Comparison of ENCODE assay signal across 19 cellular contexts in genomic region chr1:37549341-37549740, GRCh38. TPM values are rescaled to one million over a fixed set of nuclear protein-coding genes. Genes with fewer than 3 reads are reported as not detected.
DNase-seq lines count a peak whose midpoint lies in the region; ATAC-seq and TF ChIP-seq lines count a peak whose summit lies in the region.
"Had no signal": no experiment of that assay in that cellular context is flagged by ENCODE, and none has a peak within 500 bp of the region (broad histone marks: within the 10 kb centered on the region; RNA-seq: fewer than 3 reads in every experiment).

No MANE protein-coding gene starts in this region.

- peaks cover 16% of the 10 kb centered on the region for H3K79me2 ChIP-seq in OCI-LY7 (ENCODE audit: insufficient read depth, low read depth, low read length)

- H3K27me3 ChIP-seq in skeletal muscle satellite cell (ENCODE audit: control insufficient read depth, insufficient read depth, low read length) = no peaks in the 10 kb centered on the region
- no peaks in the 10 kb centered on the region for H3K27me3 ChIP-seq in CD8-positive, alpha-beta T cell (ENCODE audit: insufficient read depth, low read length)
- H3K27me3 ChIP-seq: MG63, uterus had no signal

- H3K4me1 ChIP-seq in skeletal muscle satellite cell (ENCODE audit: control insufficient read depth, insufficient read depth, low read length) (peaks cover 23% of the 10 kb centered on the region), OCI-LY7 (ENCODE audit: insufficient read depth, low read length, poor library complexity, severe bottlenecking) (peaks cover 12% of the 10 kb centered on the region)
- peaks cover 21% of the 10 kb centered on the region for H3K4me1 ChIP-seq in CD8-positive, alpha-beta T cell (ENCODE audit: insufficient read depth, low read length)

- no peak for DNase-seq in activated naive CD4-positive, alpha-beta T cell treated with anti-CD3 and anti-CD28 coated beads, Interleukin-2, amount 10 ng/mL, durations not matched to agents 7 days and 5 days
- peak; percentile 73 for DNase-seq in NCI-H226
- no peak for DNase-seq in epithelial cell of prostate (ENCODE audit: low read depth, low spot score)
- DNase-seq in OCI-LY7 (ENCODE audit: low spot score) = no peak
- no peak for DNase-seq in NCI-H748 treated with DMSO at 0.1 percent for 48 hours (lab: John Stamatoyannopoulos, UW)
- no peak for DNase-seq in CD8-positive, alpha-beta T cell
- DNase-seq: cortex of kidney; DMS79 treated with DMSO at 0.1 percent for 48 hours; MG63; stimulated activated CD4-positive, alpha-beta T cell treated with anti-CD3 and anti-CD28 coated beads, Interleukin-2, amount 100 ng/mL, for 24 hours; uterus had no signal

- H4K20me1 ChIP-seq in OCI-LY7 (ENCODE audit: insufficient read depth, low read length) = peaks cover 9% of the 10 kb centered on the region

- POLR2A ChIA-PET in OCI-LY7 (lab: Charles Lee) = interaction anchor here (0.6 kb wide), 1 partner anchor 79 kb away, joined by 3 read pairs; no protein-coding TSS in a partner anchor
- POLR2A ChIA-PET in CD8-positive, alpha-beta T cell (lab: Charles Lee) = interaction anchor here (1.2 kb wide), 1 partner anchor 35 kb away, joined by 3 read pairs; the partner anchor contains the start of gene MEAF6

- no peak overlapping the region for H3K4me3 ChIP-seq in skeletal muscle satellite cell (ENCODE audit: low read length)
- H3K4me3 ChIP-seq in OCI-LY7 (ENCODE audit: low read depth, low read length, poor library complexity, severe bottlenecking) = no peak overlapping the region
- no peak overlapping the region for H3K4me3 ChIP-seq in CD8-positive, alpha-beta T cell (ENCODE audit: low read depth, low read length)
- H3K4me3 ChIP-seq: GM23338, MG63, uterus had no signal

- no TSS peak for BruUV-seq in OCI-LY7 (replicated peaks; lab: Mats Ljungman, UMichigan)

- CTCF ChIA-PET in activated naive CD4-positive, alpha-beta T cell treated with anti-CD3 and anti-CD28 coated beads, Interleukin-2, amount 10 ng/mL, durations not matched to agents 7 days and 5 days (lab: Charles Lee) = no interaction called here
- CTCF ChIA-PET in OCI-LY7 (lab: Charles Lee; ENCODE audit: unreplicated experiment) = no interaction called here
- CTCF ChIA-PET in CD8-positive, alpha-beta T cell (lab: Charles Lee) = interaction anchor here (0.6 to 1.4 kb wide), 3 partner anchors 35 to 62 kb away, joined by 3 read pairs; partner anchors contain the start of gene MEAF6

- intact Hi-C loops in OCI-LY7 (cut with micrococcal nuclease; ENCODE audit: unreplicated experiment) = no loop called here
- intact Hi-C loops in CD8-positive, alpha-beta T cell (cut with DNase I, micrococcal nuclease) = no loop called here

- no peaks in the 10 kb centered on the region for H3K9me2 ChIP-seq in OCI-LY7 (ENCODE audit: insufficient read depth, low read length)

- peaks cover 53% of the 10 kb centered on the region for H3K4me1 Mint-ChIP-seq in activated naive CD4-positive, alpha-beta T cell treated with anti-CD3 and anti-CD28 coated beads, Interleukin-2, amount 50 U/mL, for 24 hours
- H3K4me1 Mint-ChIP-seq in activated naive CD4-positive, alpha-beta T cell treated with anti-CD3 and anti-CD28 coated beads, Interleukin-2, amount 10 ng/mL, durations not matched to agents 7 days and 5 days = peaks cover 44% of the 10 kb centered on the region
- peaks cover 50% of the 10 kb centered on the region for H3K4me1 Mint-ChIP-seq in CD8-positive, alpha-beta T cell (ENCODE audit: low read depth)

- H3K4me3 Mint-ChIP-seq in activated naive CD4-positive, alpha-beta T cell treated with anti-CD3 and anti-CD28 coated beads, Interleukin-2, amount 50 U/mL, for 24 hours = no peak overlapping the region
- no peak overlapping the region for H3K4me3 Mint-ChIP-seq in activated naive CD4-positive, alpha-beta T cell treated with anti-CD3 and anti-CD28 coated beads, Interleukin-2, amount 10 ng/mL, durations not matched to agents 7 days and 5 days
- no peak overlapping the region for H3K4me3 Mint-ChIP-seq in CD8-positive, alpha-beta T cell
- H3K4me3 Mint-ChIP-seq: GM23338, WTC11 had no signal

- ATAC-seq in CD8-positive, alpha-beta T cell = no peak
- ATAC-seq: GM23338, sciatic nerve, WTC11 had no signal

- H3K36me3 ChIP-seq in skeletal muscle satellite cell (ENCODE audit: insufficient read depth, low read length) = peaks cover 36% of the 10 kb centered on the region
- peaks cover 61% of the 10 kb centered on the region for H3K36me3 ChIP-seq in OCI-LY7 (ENCODE audit: insufficient read depth, low read length)
- peaks cover 20% of the 10 kb centered on the region for H3K36me3 ChIP-seq in CD8-positive, alpha-beta T cell (ENCODE audit: insufficient read depth, low read length)
- H3K36me3 ChIP-seq: uterus had no signal

- H3K9ac ChIP-seq in skeletal muscle satellite cell (ENCODE audit: low read depth, low read length) = peak overlapping the region; percentile 4

- no peaks in the 10 kb centered on the region for H3K9me3 ChIP-seq in skeletal muscle satellite cell (replicated peaks; ENCODE audit: low read length)
- H3K9me3 ChIP-seq in OCI-LY7 (ENCODE audit: low read length) = peaks cover under 1% of the 10 kb centered on the region; the same call in 1 of the 2 replicates
- H3K9me3 ChIP-seq in CD8-positive, alpha-beta T cell (ENCODE audit: low read length) = no peaks in the 10 kb centered on the region
- H3K9me3 ChIP-seq: uterus had no signal

- no peaks in the 10 kb centered on the region for H3K9me3 Mint-ChIP-seq in activated naive CD4-positive, alpha-beta T cell treated with anti-CD3 and anti-CD28 coated beads, Interleukin-2, amount 50 U/mL, for 24 hours
- H3K9me3 Mint-ChIP-seq in activated naive CD4-positive, alpha-beta T cell treated with anti-CD3 and anti-CD28 coated beads, Interleukin-2, amount 10 ng/mL, durations not matched to agents 7 days and 5 days = peaks cover 2% of the 10 kb centered on the region
- no peaks in the 10 kb centered on the region for H3K9me3 Mint-ChIP-seq in CD8-positive, alpha-beta T cell

- no peaks in the 10 kb centered on the region for H3K27me3 Mint-ChIP-seq in activated naive CD4-positive, alpha-beta T cell treated with anti-CD3 and anti-CD28 coated beads, Interleukin-2, amount 50 U/mL, for 24 hours
- H3K27me3 Mint-ChIP-seq in activated naive CD4-positive, alpha-beta T cell treated with anti-CD3 and anti-CD28 coated beads, Interleukin-2, amount 10 ng/mL, durations not matched to agents 7 days and 5 days = no peaks in the 10 kb centered on the region
- H3K27me3 Mint-ChIP-seq in CD8-positive, alpha-beta T cell (ENCODE audit: low read depth) = no peaks in the 10 kb centered on the region

- H3K36me3 Mint-ChIP-seq in activated naive CD4-positive, alpha-beta T cell treated with anti-CD3 and anti-CD28 coated beads, Interleukin-2, amount 50 U/mL, for 24 hours = peaks cover 20% of the 10 kb centered on the region
- peaks cover 57% of the 10 kb centered on the region for H3K36me3 Mint-ChIP-seq in activated naive CD4-positive, alpha-beta T cell treated with anti-CD3 and anti-CD28 coated beads, Interleukin-2, amount 10 ng/mL, durations not matched to agents 7 days and 5 days
- peaks cover 76% of the 10 kb centered on the region for H3K36me3 Mint-ChIP-seq in CD8-positive, alpha-beta T cell

- peak overlapping the region; percentile 12 for H3K27ac ChIP-seq in epithelial cell of prostate
- no peak overlapping the region for H3K27ac ChIP-seq in OCI-LY7 (ENCODE audit: low read depth, low read length, poor library complexity, severe bottlenecking)
- no peak overlapping the region for H3K27ac ChIP-seq in CD8-positive, alpha-beta T cell (ENCODE audit: low read depth, low read length)
- H3K27ac ChIP-seq: uterus had no signal

- no peak overlapping the region for H2AFZ ChIP-seq in OCI-LY7 (ENCODE audit: low read length)
- H2AFZ ChIP-seq: GM23338 had no signal

- H3K4me2 ChIP-seq in skeletal muscle satellite cell (ENCODE audit: low read length) = peak overlapping the region; percentile 9
- H3K4me2 ChIP-seq in OCI-LY7 (ENCODE audit: low read length) = no peak overlapping the region
- H3K4me2 ChIP-seq: GM23338 had no signal

- peak overlapping the region; percentile 65 for H3K27ac Mint-ChIP-seq in activated naive CD4-positive, alpha-beta T cell treated with anti-CD3 and anti-CD28 coated beads, Interleukin-2, amount 50 U/mL, for 24 hours
- no peak overlapping the region for H3K27ac Mint-ChIP-seq in activated naive CD4-positive, alpha-beta T cell treated with anti-CD3 and anti-CD28 coated beads, Interleukin-2, amount 10 ng/mL, durations not matched to agents 7 days and 5 days
- no peak overlapping the region for H3K27ac Mint-ChIP-seq in CD8-positive, alpha-beta T cell
- H3K27ac Mint-ChIP-seq: brain, GM23338, WTC11 had no signal

- no peak for TF ChIP-seq CTCF in OCI-LY7 (conservative IDR thresholded peaks at IDR 0.05; ENCODE audit: low read length)
- TF ChIP-seq CTCF in CD8-positive, alpha-beta T cell (IDR thresholded peaks at IDR 0.05) = no peak

RNA-seq across cellular contexts. Expression of gene SNIP1, which starts 4.8 kb away (rescaled TPM):
- total RNA-seq in skeletal muscle satellite cell (2012; rRNA removed) = 11.6 and 15.0 TPM in 2 replicates
- 14.7 and 19.2 TPM in 2 replicates for total RNA-seq in OCI-LY7 (2014; rRNA removed; shearing (Covaris generic))
- total RNA-seq in OCI-LY7 (2022) = 24.2 and 24.7 TPM in 2 replicates
- 10 to 100 TPM; 71.7 to 84.2 TPM for total RNA-seq in CD8-positive, alpha-beta T cell

RNA-seq across cellular contexts. Expression of gene DNALI1, which starts 7.4 kb away (rescaled TPM):
- 3.3 and 4.3 TPM in 2 replicates for total RNA-seq in skeletal muscle satellite cell (2012; rRNA removed)
- total RNA-seq in OCI-LY7 (2014; rRNA removed; shearing (Covaris generic)) = not detected in 2 replicates
- not detected in 2 replicates for total RNA-seq in OCI-LY7 (2022)
- not detected for total RNA-seq in CD8-positive, alpha-beta T cell
- total RNA-seq: activated CD8-positive, alpha-beta memory T cell treated with anti-CD3 and anti-CD28 coated beads for 36 hours; T-helper 1 cell treated with Interleukin-12 subunit alpha and Interleukin-12 subunit beta and Interleukin-4 antibody, amounts not matched to agents 30 ng/mL and 1 ng/mL, for 36 hours had no signal

RNA-seq across cellular contexts. Expression of gene MEAF6, which starts 34.8 kb away (rescaled TPM):
- total RNA-seq in skeletal muscle satellite cell (2012; rRNA removed) = 52.9 and 59.1 TPM in 2 replicates
- total RNA-seq in OCI-LY7 (2014; rRNA removed; shearing (Covaris generic)) = 74.3 and 121 TPM in 2 replicates
- 69.8 and 73.8 TPM in 2 replicates for total RNA-seq in OCI-LY7 (2022)
- total RNA-seq in CD8-positive, alpha-beta T cell = 10 to 100 TPM; 43.4 to 46.0 TPM

RNA-seq across cellular contexts. Expression of gene GNL2, which starts 46.4 kb away (rescaled TPM):
- 53.0 and 88.5 TPM in 2 replicates for total RNA-seq in skeletal muscle satellite cell (2012; rRNA removed)
- total RNA-seq in OCI-LY7 (2014; rRNA removed; shearing (Covaris generic)) = 107 and 112 TPM in 2 replicates
- total RNA-seq in OCI-LY7 (2022) = 66.8 and 72.1 TPM in 2 replicates
- 10 to 100 TPM; 54.6 to 55.2 TPM for total RNA-seq in CD8-positive, alpha-beta T cell
